ENCODE assay signal across 1 cellular context in genomic region chr11:724733-725386, GRCh38.
TF ChIP-seq lines count a peak whose summit lies in the region.

No MANE protein-coding gene starts in this region.

TF ChIP-seq in HepG2, 621 proteins besides CTCF, POLR2A, EP300 and RAD21:
- TF ChIP-seq ATF5 (CRISPR knock-in tag; IDR thresholded peaks at IDR 0.05; ENCODE audit: low read depth) (no peak), PCBP1 (IDR thresholded peaks at IDR 0.05; ENCODE audit: borderline replicate concordance, low read depth, low read length) (0 out of 2 replicates have a peak, but pooled peaks have one; percentile 55), PAF1 (CRISPR knock-in tag; IDR thresholded peaks at IDR 0.05) (no peak; the same call in 1 of the 2 replicates), ZMAT3 (CRISPR knock-in tag; conservative IDR thresholded peaks at IDR 0.05) (0 out of 2 replicates have a peak, but pooled peaks have one; percentile 32), RERE (CRISPR knock-in tag; IDR thresholded peaks at IDR 0.05; ENCODE audit: low read depth) (no peak), ISL2 (CRISPR knock-in tag; IDR thresholded peaks at IDR 0.05) (no peak), ZNF569 (CRISPR knock-in tag; IDR thresholded peaks at IDR 0.05; ENCODE audit: borderline replicate concordance) (no peak), ZNF232 (CRISPR knock-in tag; IDR thresholded peaks at IDR 0.05; ENCODE audit: borderline replicate concordance) (no peak), RNF219 (CRISPR knock-in tag; IDR thresholded peaks at IDR 0.05) (no peak), ZEB1 (IDR thresholded peaks at IDR 0.05; ENCODE audit: insufficient replicate concordance, low read depth) (no peak), AGO2 (optimal IDR thresholded peaks at IDR 0.05; ENCODE audit: low read depth, low read length) (peak; percentile 43), ZNF101 (CRISPR knock-in tag; IDR thresholded peaks at IDR 0.05; ENCODE audit: borderline replicate concordance, low read depth) (no peak), PLSCR1 (CRISPR knock-in tag; IDR thresholded peaks at IDR 0.05; ENCODE audit: borderline replicate concordance) (no peak)
TF ChIP-seq in HepG2: peak in this region for 3.
